In genomic region chr1:201724760-201725105, GRCh38 we compare ENCODE assay signal across 14 cellular contexts.
A peak's percentile ranks its signal among the peaks of the same experiment; 100 is the strongest.
DNase-seq lines count a peak whose midpoint lies in the region; ATAC-seq and TF ChIP-seq lines count a peak whose summit lies in the region.
"Had no signal": no experiment of that assay in that cellular context is flagged by ENCODE, and none has a peak within 500 bp of the region (broad histone marks: within the 10 kb centered on the region; RNA-seq: fewer than 3 reads in every experiment).

No MANE protein-coding gene starts in this region.

- DNase-seq in MV-4-11 (lab: John Stamatoyannopoulos, UW) (peak; percentile 37), astrocyte of the spinal cord (ENCODE audit: low read depth, low spot score) (peak; percentile 59), EL (no peak), COLO668 (lab: John Stamatoyannopoulos, UW; ENCODE audit: unreplicated experiment) (no peak)
- no peak for DNase-seq in activated CD4-positive, alpha-beta T cell treated with anti-CD3 and anti-CD28 coated beads, Interleukin-2, amount 10 ng/mL, durations not matched to agents 24 days and 14 days
- DNase-seq: activated naive CD8-positive, alpha-beta T cell treated with anti-CD3 and anti-CD28 coated beads for 36 hours; BE2C; effector memory CD8-positive, alpha-beta T cell; GF-D8; stimulated activated CD8-positive, alpha-beta memory T cell treated with anti-CD3 and anti-CD28 coated beads, Interleukin-4, amount 100 ng/mL, for 48 hours had no signal

- H3K9me3 Mint-ChIP-seq in activated CD4-positive, alpha-beta T cell treated with anti-CD3 and anti-CD28 coated beads, Interleukin-2, amount 10 ng/mL, durations not matched to agents 24 days and 14 days, result no peaks in the 10 kb centered on the region
- H3K9me3 Mint-ChIP-seq: activated naive CD8-positive, alpha-beta T cell treated with anti-CD3 and anti-CD28 coated beads for 36 hours; effector memory CD8-positive, alpha-beta T cell; neural crest cell had no signal

- H3K9me3 ChIP-seq in skeletal muscle tissue (ENCODE audit: control insufficient read depth in 3 of 3, low read length in 3 of 3), result no peaks in the 10 kb centered on the region
- H3K9me3 ChIP-seq: BE2C had no signal

- H3K27me3 ChIP-seq in layer of hippocampus (ENCODE audit: control insufficient read depth, insufficient read depth, low read length) (no peaks in the 10 kb centered on the region), skeletal muscle tissue (ENCODE audit: control insufficient read depth in 3 of 3, insufficient read depth in 3 of 3, low read length in 3 of 3) (no peaks in the 10 kb centered on the region)
- H3K27me3 ChIP-seq: BE2C had no signal

- ATAC-seq in HG03095 (IDR thresholded peaks at IDR 0.05; ENCODE audit: unreplicated experiment), result no peak
- ATAC-seq: effector memory CD8-positive, alpha-beta T cell had no signal

- no peak overlapping the region for H3K27ac Mint-ChIP-seq in activated CD4-positive, alpha-beta T cell treated with anti-CD3 and anti-CD28 coated beads, Interleukin-2, amount 10 ng/mL, durations not matched to agents 24 days and 14 days
- H3K27ac Mint-ChIP-seq: activated naive CD8-positive, alpha-beta T cell treated with anti-CD3 and anti-CD28 coated beads for 36 hours; effector memory CD8-positive, alpha-beta T cell had no signal

- H3K27ac ChIP-seq in layer of hippocampus (ENCODE audit: low read depth, low read length) (peak overlapping the region; percentile 60), skeletal muscle tissue (ENCODE audit: low read depth, low read length) (peak overlapping the region; percentile 54)

- H3K9ac ChIP-seq in skeletal muscle tissue (ENCODE audit: low read depth in 1 of 3, low read length in 3 of 3), result peak overlapping the region in 1 of 3 donors; percentile 33

- no peaks in the 10 kb centered on the region for H3K36me3 Mint-ChIP-seq in activated CD4-positive, alpha-beta T cell treated with anti-CD3 and anti-CD28 coated beads, Interleukin-2, amount 10 ng/mL, durations not matched to agents 24 days and 14 days (ENCODE audit: low read depth)
- H3K36me3 Mint-ChIP-seq: activated naive CD8-positive, alpha-beta T cell treated with anti-CD3 and anti-CD28 coated beads for 36 hours had no signal

- no peak for TF ChIP-seq CTCF in astrocyte of the spinal cord (IDR thresholded peaks at IDR 0.05; ENCODE audit: low read depth, low read length)

- H3K4me1 Mint-ChIP-seq in activated CD4-positive, alpha-beta T cell treated with anti-CD3 and anti-CD28 coated beads, Interleukin-2, amount 10 ng/mL, durations not matched to agents 24 days and 14 days, result no peaks in the 10 kb centered on the region
- H3K4me1 Mint-ChIP-seq: activated naive CD8-positive, alpha-beta T cell treated with anti-CD3 and anti-CD28 coated beads for 36 hours had no signal

- H3K36me3 ChIP-seq in skeletal muscle tissue (ENCODE audit: control insufficient read depth in 3 of 3, insufficient read depth in 3 of 3, low read length in 3 of 3), result no peaks in the 10 kb centered on the region
- H3K36me3 ChIP-seq: BE2C had no signal

- no peak overlapping the region for H3K4me3 Mint-ChIP-seq in activated CD4-positive, alpha-beta T cell treated with anti-CD3 and anti-CD28 coated beads, Interleukin-2, amount 10 ng/mL, durations not matched to agents 24 days and 14 days
- H3K4me3 Mint-ChIP-seq: activated naive CD8-positive, alpha-beta T cell treated with anti-CD3 and anti-CD28 coated beads for 36 hours; effector memory CD8-positive, alpha-beta T cell; neural crest cell had no signal

- H3K4me3 ChIP-seq in astrocyte of the spinal cord (ENCODE audit: low read depth, low read length) (no peak overlapping the region), skeletal muscle tissue (ENCODE audit: low read length in 3 of 3) (no peak overlapping the region)

- peaks cover 26 to 36% (median 26%) of the 10 kb centered on the region in 3 donors for H3K4me1 ChIP-seq in skeletal muscle tissue (ENCODE audit: control insufficient read depth in 3 of 3, insufficient read depth in 3 of 3, low read length in 3 of 3)

- in situ Hi-C loops in astrocyte of the spinal cord (cut with HindIII; ENCODE audit: low sequenced_read_pairs), result no loop called here

- intact Hi-C loops in activated CD4-positive, alpha-beta T cell treated with anti-CD3 and anti-CD28 coated beads, Interleukin-2, amount 10 ng/mL, durations not matched to agents 24 days and 14 days (cut with micrococcal nuclease), result no loop called here

- peaks cover 8% of the 10 kb centered on the region for H3K27me3 Mint-ChIP-seq in activated CD4-positive, alpha-beta T cell treated with anti-CD3 and anti-CD28 coated beads, Interleukin-2, amount 10 ng/mL, durations not matched to agents 24 days and 14 days
- H3K27me3 Mint-ChIP-seq: activated naive CD8-positive, alpha-beta T cell treated with anti-CD3 and anti-CD28 coated beads for 36 hours had no signal

Comparison
In these comparisons a context has a peak if more than half of its experiments do, and no peak if none do; other contexts are left out.
1. DNase-seq: peak in MV-4-11 (single experiment) and astrocyte of the spinal cord (single experiment); none in activated CD4-positive, alpha-beta T cell treated with anti-CD3 and anti-CD28 coated beads, Interleukin-2, amount 10 ng/mL, durations not matched to agents 24 days and 14 days (single experiment), EL (single experiment) and COLO668 (single experiment).